In the genomic region with DNA sequence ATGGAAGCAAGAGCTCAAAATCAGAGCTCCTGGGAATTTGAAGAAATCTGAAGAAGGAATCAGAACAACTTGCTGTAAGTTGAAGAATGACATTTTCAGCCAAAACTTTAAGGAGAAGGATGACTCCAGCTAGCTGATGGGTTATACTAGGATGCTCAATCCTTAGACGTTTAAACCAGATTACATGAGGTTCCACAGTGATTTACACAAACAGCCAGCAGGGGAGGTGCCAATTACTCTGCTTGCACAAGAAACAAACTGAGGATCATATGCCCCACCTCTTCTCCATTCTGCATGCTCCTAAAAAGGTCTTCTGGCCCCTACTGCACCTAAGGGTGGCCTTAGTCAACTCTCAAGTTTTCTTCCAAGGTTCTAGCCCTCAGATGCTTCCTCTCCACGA, we compare ENCODE assay signal across 17 cellular contexts. TPM values are rescaled to one million over a fixed set of nuclear protein-coding genes. Genes with fewer than 3 reads are reported as not detected.
DNase-seq lines count a peak whose midpoint lies in the region; ATAC-seq and TF ChIP-seq lines count a peak whose summit lies in the region.
"Had no signal": no experiment of that assay in that cellular context is flagged by ENCODE, and none has a peak within 500 bp of the region (broad histone marks: within the 10 kb centered on the region; RNA-seq: fewer than 3 reads in every experiment).

No MANE protein-coding gene starts in this region.

- no peaks in the 10 kb centered on the region for H3K9me3 ChIP-seq in tibial artery

- H3K4me1 Mint-ChIP-seq in natural killer cell treated with Interleukin-12 subunit alpha and Interleukin-12 subunit beta and Interleukin-15 and Interleukin-18, amount 100 ng/mL, for 72 hours (ENCODE audit: low read depth in 2 of 2), result peaks cover 75 to 82% of the 10 kb centered on the region in 2 donors
- H3K4me1 Mint-ChIP-seq: B cell had no signal

- peaks cover 6 to 18% (median 15%) of the 10 kb centered on the region in 4 donors for H3K4me1 ChIP-seq in tibial artery

- no peaks in the 10 kb centered on the region for H3K9me3 Mint-ChIP-seq in natural killer cell treated with Interleukin-12 subunit alpha and Interleukin-12 subunit beta and Interleukin-15 and Interleukin-18, amount 100 ng/mL, for 72 hours
- H3K9me3 Mint-ChIP-seq: CD8-positive, alpha-beta T cell; GM23338 had no signal

- no peaks in the 10 kb centered on the region for H3K36me3 ChIP-seq in tibial artery

- peak overlapping the region; percentile 46 to 96 for H3K27ac Mint-ChIP-seq in natural killer cell treated with Interleukin-12 subunit alpha and Interleukin-12 subunit beta and Interleukin-15 and Interleukin-18, amount 100 ng/mL, for 72 hours
- H3K27ac Mint-ChIP-seq: B cell, GM23338 had no signal

- TF ChIP-seq CTCF in GM12872 (IDR thresholded peaks at IDR 0.05; ENCODE audit: insufficient read depth, low read depth, low read length), result peak; percentile 20; the same call in 1 of the 3 replicates
- TF ChIP-seq CTCF in epithelial cell of esophagus (IDR thresholded peaks at IDR 0.05; ENCODE audit: insufficient read depth, low read depth, low read length, missing control alignments), result peak; percentile 9
- no peak for TF ChIP-seq CTCF in foreskin fibroblast (IDR thresholded peaks at IDR 0.05; ENCODE audit: low read depth, low read length)
- no peak for TF ChIP-seq CTCF in GM10266 (IDR thresholded peaks at IDR 0.05; ENCODE audit: control insufficient read depth, insufficient read depth, low read depth, missing control alignments)
- TF ChIP-seq CTCF in tibial artery (IDR thresholded peaks at IDR 0.05), result no peak

- ATAC-seq in natural killer cell treated with Interleukin-12 subunit alpha and Interleukin-12 subunit beta and Interleukin-15 and Interleukin-18, amount 100 ng/mL, for 72 hours, result no peak
- no peak for ATAC-seq in GM18505 (IDR thresholded peaks at IDR 0.05; ENCODE audit: unreplicated experiment)
- ATAC-seq: CD8-positive, alpha-beta T cell; GM23338 had no signal

- DNase-seq in epithelial cell of esophagus (ENCODE audit: low read depth), result no peak
- no peak for DNase-seq in natural killer cell treated with Interleukin-12 subunit alpha and Interleukin-12 subunit beta and Interleukin-15 and Interleukin-18, amount 100 ng/mL, for 72 hours (ENCODE audit: low spot score)
- DNase-seq in foreskin fibroblast, result no peak
- DNase-seq in GM10266 (ENCODE audit: extremely low spot score), result no peak
- DNase-seq in tibial artery, result no peak
- DNase-seq: CD8-positive, alpha-beta T cell; COR-L47; DMS153; DMS79 treated with DMSO at 0.1 percent for 48 hours; EL; H7 had no signal

- H3K4me3 ChIP-seq in epithelial cell of esophagus (ENCODE audit: low read length) (no peak overlapping the region), foreskin fibroblast (ENCODE audit: low read depth in 1 of 2, low read length in 2 of 2) (no peak overlapping the region), tibial artery (no peak overlapping the region)
- H3K4me3 ChIP-seq: GM23338 had no signal

- H3K4me3 Mint-ChIP-seq in natural killer cell treated with Interleukin-12 subunit alpha and Interleukin-12 subunit beta and Interleukin-15 and Interleukin-18, amount 100 ng/mL, for 72 hours, result no peak overlapping the region
- H3K4me3 Mint-ChIP-seq: B cell; CD8-positive, alpha-beta T cell; GM23338 had no signal

- peaks cover 5% of the 10 kb centered on the region for H3K36me3 Mint-ChIP-seq in natural killer cell treated with Interleukin-12 subunit alpha and Interleukin-12 subunit beta and Interleukin-15 and Interleukin-18, amount 100 ng/mL, for 72 hours

- no peak for TF ChIP-seq POLR2A in GM18505 (IDR thresholded peaks at IDR 0.05; ENCODE audit: borderline replicate concordance, extremely low read depth, insufficient read depth, insufficient read length)

- no peaks in the 10 kb centered on the region for H3K27me3 Mint-ChIP-seq in natural killer cell treated with Interleukin-12 subunit alpha and Interleukin-12 subunit beta and Interleukin-15 and Interleukin-18, amount 100 ng/mL, for 72 hours
- H3K27me3 Mint-ChIP-seq: B cell had no signal

- H3K27ac ChIP-seq in tibial artery, result no peak overlapping the region
- H3K27ac ChIP-seq: C4-2B, HL-60 had no signal

- H3K27me3 ChIP-seq in tibial artery, result no peaks in the 10 kb centered on the region

- intact Hi-C loops in tibial artery (cut with DNase I; ENCODE audit: low total_unique reads), result no loop called here

RNA-seq across cellular contexts. Expression of a gene that starts 47.9 kb away (rescaled TPM):
- total RNA-seq in natural killer cell treated with Interleukin-12 subunit alpha and Interleukin-12 subunit beta and Interleukin-15 and Interleukin-18, amount 100 ng/mL, for 72 hours, result 100 to 1,000 TPM; 357 to 363 TPM

Comparison
In these comparisons a context has a peak if more than half of its experiments do, and no peak if none do; other contexts are left out.
1. CTCF ChIP-seq: peak in GM12872 (single experiment) and epithelial cell of esophagus (single experiment); none in foreskin fibroblast (single experiment), GM10266 (single experiment) and tibial artery (0 of 2).